9 cellular contexts compared by ENCODE assay signal in the genomic region with DNA sequence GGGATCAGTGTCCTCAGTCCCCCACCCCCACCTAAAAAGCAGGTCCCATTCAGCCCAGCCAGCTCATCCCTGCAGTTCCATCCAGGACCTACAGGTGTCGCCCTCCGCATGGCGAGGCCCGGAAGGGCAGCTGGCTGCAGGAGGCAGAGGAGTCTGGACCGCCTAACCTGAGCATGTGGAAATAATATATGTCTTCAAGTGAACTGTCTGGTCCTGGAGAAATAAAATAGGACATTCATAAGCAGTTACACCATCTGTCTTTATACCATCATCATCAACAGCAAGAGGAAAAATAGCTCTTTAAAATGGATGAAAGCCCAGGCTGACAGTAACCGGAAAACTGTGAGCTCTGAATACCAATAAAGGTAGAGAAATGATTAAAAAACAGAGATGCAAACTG.
DNase-seq lines count a peak whose midpoint lies in the region; ATAC-seq and TF ChIP-seq lines count a peak whose summit lies in the region.
"Had no signal": no experiment of that assay in that cellular context is flagged by ENCODE, and none has a peak within 500 bp of the region (broad histone marks: within the 10 kb centered on the region; RNA-seq: fewer than 3 reads in every experiment).

No MANE protein-coding gene starts in this region.

- H3K27me3 Mint-ChIP-seq in activated naive CD4-positive, alpha-beta T cell treated with anti-CD3 and anti-CD28 coated beads, Interleukin-2, amount 10 ng/mL, durations not matched to agents 7 days and 5 days, result peaks cover 3% of the 10 kb centered on the region

- H3K27ac ChIP-seq in C4-2B (no peak overlapping the region), RWPE1 (peak overlapping the region; percentile 65), psoas muscle (peak overlapping the region; percentile 47), uterus (peak overlapping the region; percentile 47 to 58)

- intact Hi-C loops in Right ventricle myocardium inferior (cut with DNase I) (loop anchor here (2.0 to 5.0 kb wide), 3 partner anchors 155 to 364 kb away; partner anchors contain the start of gene ZFHX3), psoas muscle (cut with DNase I) (loop anchor here (1.0 to 10.0 kb wide), 4 partner anchors 215 to 1122 kb away; partner anchors contain the start of gene ZFHX3 (in 1 of the 2)), uterus (cut with DNase I; ENCODE audit: low total_unique reads) (no loop called here)

- H3K4me1 Mint-ChIP-seq in activated naive CD4-positive, alpha-beta T cell treated with anti-CD3 and anti-CD28 coated beads, Interleukin-2, amount 10 ng/mL, durations not matched to agents 7 days and 5 days, result peaks cover 12% of the 10 kb centered on the region

- H3K4me1 ChIP-seq in psoas muscle, result peaks cover 10% of the 10 kb centered on the region
- H3K4me1 ChIP-seq in uterus, result peaks cover 2 to 4% of the 10 kb centered on the region in 2 donors

- H3K4me3 Mint-ChIP-seq in activated naive CD4-positive, alpha-beta T cell treated with anti-CD3 and anti-CD28 coated beads, Interleukin-2, amount 10 ng/mL, durations not matched to agents 7 days and 5 days, result no peak overlapping the region
- H3K4me3 Mint-ChIP-seq: T-helper 1 cell treated with Interleukin-12 subunit alpha and Interleukin-12 subunit beta and Interleukin-4 antibody, amounts not matched to agents 30 μg/mL and 1 μg/mL, for 36 hours had no signal

- POLR2A ChIA-PET in RWPE1 (lab: Yijun Ruan, JAX; ENCODE audit: low non-redundant PET), result no interaction called here

- H3K36me3 ChIP-seq in psoas muscle (ENCODE audit: insufficient read depth in 1 of 2, low read depth in 1 of 2), result peaks cover 0 to 14% of the 10 kb centered on the region in 2 donors
- H3K36me3 ChIP-seq in uterus, result no peaks in the 10 kb centered on the region

- no peaks in the 10 kb centered on the region for H3K36me3 Mint-ChIP-seq in activated naive CD4-positive, alpha-beta T cell treated with anti-CD3 and anti-CD28 coated beads, Interleukin-2, amount 10 ng/mL, durations not matched to agents 7 days and 5 days

- no peak for TF ChIP-seq POLR2A in uterus (IDR thresholded peaks at IDR 0.05)

- CTCF ChIA-PET in RWPE1 (lab: Yijun Ruan, JAX), result interaction anchor here (0.5 to 3.4 kb wide), 42 partner anchors 9 to 1051 kb away, joined by 3 to 22 read pairs (median 4); no protein-coding TSS in a partner anchor
- CTCF ChIA-PET in activated naive CD4-positive, alpha-beta T cell treated with anti-CD3 and anti-CD28 coated beads, Interleukin-2, amount 10 ng/mL, durations not matched to agents 7 days and 5 days (lab: Charles Lee), result interaction anchor here (0.6 to 3.9 kb wide), 51 partner anchors 11 to 1442 kb away, joined by 3 to 34 read pairs (median 4); no protein-coding TSS in a partner anchor

- TF ChIP-seq CTCF in C4-2B (conservative IDR thresholded peaks at IDR 0.05) (peak; percentile 99), RWPE1 (conservative IDR thresholded peaks at IDR 0.05; ENCODE audit: low read depth) (peak; percentile 99), psoas muscle (IDR thresholded peaks at IDR 0.05) (peak; percentile 96), uterus (IDR thresholded peaks at IDR 0.05) (peak; percentile 89 to 100 (median 96))

- no peak overlapping the region for H3K27ac Mint-ChIP-seq in activated naive CD4-positive, alpha-beta T cell treated with anti-CD3 and anti-CD28 coated beads, Interleukin-2, amount 10 ng/mL, durations not matched to agents 7 days and 5 days
- H3K27ac Mint-ChIP-seq: T-helper 1 cell treated with Interleukin-12 subunit alpha and Interleukin-12 subunit beta and Interleukin-4 antibody, amounts not matched to agents 30 μg/mL and 1 μg/mL, for 36 hours had no signal

- no peaks in the 10 kb centered on the region for H3K9me3 Mint-ChIP-seq in activated naive CD4-positive, alpha-beta T cell treated with anti-CD3 and anti-CD28 coated beads, Interleukin-2, amount 10 ng/mL, durations not matched to agents 7 days and 5 days
- H3K9me3 Mint-ChIP-seq: T-helper 1 cell treated with Interleukin-12 subunit alpha and Interleukin-12 subunit beta and Interleukin-4 antibody, amounts not matched to agents 30 μg/mL and 1 μg/mL, for 36 hours had no signal

- H3K4me3 ChIP-seq in psoas muscle (no peak overlapping the region), uterus (no peak overlapping the region)

- H3K27me3 ChIP-seq in psoas muscle (ENCODE audit: insufficient read depth in 3 of 3, low read length in 2 of 3), result no peaks in the 10 kb centered on the region
- H3K27me3 ChIP-seq in uterus, result no peaks in the 10 kb centered on the region

- peak; percentile 82 for DNase-seq in HT-29 (ENCODE audit: low spot score)
- DNase-seq in RWPE1 (ENCODE audit: low spot score), result peak; percentile 81
- DNase-seq in activated naive CD4-positive, alpha-beta T cell treated with anti-CD3 and anti-CD28 coated beads, Interleukin-2, amount 10 ng/mL, durations not matched to agents 7 days and 5 days, result peak; percentile 78
- peak; percentile 91 for DNase-seq in Right ventricle myocardium inferior (ENCODE audit: missing footprints)
- DNase-seq in psoas muscle, result peak; percentile 89 to 93
- DNase-seq in uterus, result peak; percentile 88 to 94

- H3K9me3 ChIP-seq in psoas muscle (no peaks in the 10 kb centered on the region), uterus (no peaks in the 10 kb centered on the region)

- WGBS in psoas muscle, 3 donors, result 10 to 15% (median 14%) methylated on average over 6 of the region's 6 CpGs

- ATAC-seq in GM18870 (IDR thresholded peaks at IDR 0.05; ENCODE audit: unreplicated experiment) (peak; percentile 61), Right ventricle myocardium inferior (peak; percentile 93), psoas muscle (peak; percentile 90 to 95 (median 93))
